ENCODE assay signal across 1 cellular context in genomic region chr14:93909429-93910128, GRCh38.
TF ChIP-seq lines count a peak whose summit lies in the region.

No MANE protein-coding gene starts in this region.

TF ChIP-seq in HepG2, 621 proteins besides CTCF, POLR2A, EP300 and RAD21 (continued from another document and continues in another):
- TF ChIP-seq, protein P1, sequence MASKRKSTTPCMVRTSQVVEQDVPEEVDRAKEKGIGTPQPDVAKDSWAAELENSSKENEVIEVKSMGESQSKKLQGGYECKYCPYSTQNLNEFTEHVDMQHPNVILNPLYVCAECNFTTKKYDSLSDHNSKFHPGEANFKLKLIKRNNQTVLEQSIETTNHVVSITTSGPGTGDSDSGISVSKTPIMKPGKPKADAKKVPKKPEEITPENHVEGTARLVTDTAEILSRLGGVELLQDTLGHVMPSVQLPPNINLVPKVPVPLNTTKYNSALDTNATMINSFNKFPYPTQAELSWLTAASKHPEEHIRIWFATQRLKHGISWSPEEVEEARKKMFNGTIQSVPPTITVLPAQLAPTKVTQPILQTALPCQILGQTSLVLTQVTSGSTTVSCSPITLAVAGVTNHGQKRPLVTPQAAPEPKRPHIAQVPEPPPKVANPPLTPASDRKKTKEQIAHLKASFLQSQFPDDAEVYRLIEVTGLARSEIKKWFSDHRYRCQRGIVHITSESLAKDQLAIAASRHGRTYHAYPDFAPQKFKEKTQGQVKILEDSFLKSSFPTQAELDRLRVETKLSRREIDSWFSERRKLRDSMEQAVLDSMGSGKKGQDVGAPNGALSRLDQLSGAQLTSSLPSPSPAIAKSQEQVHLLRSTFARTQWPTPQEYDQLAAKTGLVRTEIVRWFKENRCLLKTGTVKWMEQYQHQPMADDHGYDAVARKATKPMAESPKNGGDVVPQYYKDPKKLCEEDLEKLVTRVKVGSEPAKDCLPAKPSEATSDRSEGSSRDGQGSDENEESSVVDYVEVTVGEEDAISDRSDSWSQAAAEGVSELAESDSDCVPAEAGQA (IDR thresholded peaks at IDR 0.05; ENCODE audit: low read depth) = no peak
- TF ChIP-seq, protein P1 (CRISPR knock-in tag; IDR thresholded peaks at IDR 0.05; ENCODE audit: borderline replicate concordance) = no peak
- no peak for TF ChIP-seq FOXM1 (CRISPR knock-in tag; IDR thresholded peaks at IDR 0.05)
- TF ChIP-seq SUZ12 (IDR thresholded peaks at IDR 0.05; ENCODE audit: low read depth, low read length) = no peak
- no peak for TF ChIP-seq ZNF879 (CRISPR knock-in tag; IDR thresholded peaks at IDR 0.05)
- no peak for TF ChIP-seq GRHL1 (CRISPR knock-in tag; conservative IDR thresholded peaks at IDR 0.05)
- no peak for TF ChIP-seq ZNF747 (CRISPR knock-in tag; IDR thresholded peaks at IDR 0.05; ENCODE audit: borderline replicate concordance)
- TF ChIP-seq ZNF138 (CRISPR knock-in tag; IDR thresholded peaks at IDR 0.05; ENCODE audit: low read depth) = no peak
- TF ChIP-seq ZMYM3 (CRISPR knock-in tag; IDR thresholded peaks at IDR 0.05) = peak; percentile 56; the same call in 1 of the 2 replicates
- TF ChIP-seq STAT6 (CRISPR knock-in tag; IDR thresholded peaks at IDR 0.05; ENCODE audit: borderline replicate concordance) = 0 out of 2 replicates have a peak, but pooled peaks have one; percentile 63
- TF ChIP-seq, protein P2, sequence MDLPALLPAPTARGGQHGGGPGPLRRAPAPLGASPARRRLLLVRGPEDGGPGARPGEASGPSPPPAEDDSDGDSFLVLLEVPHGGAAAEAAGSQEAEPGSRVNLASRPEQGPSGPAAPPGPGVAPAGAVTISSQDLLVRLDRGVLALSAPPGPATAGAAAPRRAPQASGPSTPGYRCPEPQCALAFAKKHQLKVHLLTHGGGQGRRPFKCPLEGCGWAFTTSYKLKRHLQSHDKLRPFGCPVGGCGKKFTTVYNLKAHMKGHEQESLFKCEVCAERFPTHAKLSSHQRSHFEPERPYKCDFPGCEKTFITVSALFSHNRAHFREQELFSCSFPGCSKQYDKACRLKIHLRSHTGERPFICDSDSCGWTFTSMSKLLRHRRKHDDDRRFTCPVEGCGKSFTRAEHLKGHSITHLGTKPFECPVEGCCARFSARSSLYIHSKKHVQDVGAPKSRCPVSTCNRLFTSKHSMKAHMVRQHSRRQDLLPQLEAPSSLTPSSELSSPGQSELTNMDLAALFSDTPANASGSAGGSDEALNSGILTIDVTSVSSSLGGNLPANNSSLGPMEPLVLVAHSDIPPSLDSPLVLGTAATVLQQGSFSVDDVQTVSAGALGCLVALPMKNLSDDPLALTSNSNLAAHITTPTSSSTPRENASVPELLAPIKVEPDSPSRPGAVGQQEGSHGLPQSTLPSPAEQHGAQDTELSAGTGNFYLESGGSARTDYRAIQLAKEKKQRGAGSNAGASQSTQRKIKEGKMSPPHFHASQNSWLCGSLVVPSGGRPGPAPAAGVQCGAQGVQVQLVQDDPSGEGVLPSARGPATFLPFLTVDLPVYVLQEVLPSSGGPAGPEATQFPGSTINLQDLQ (CRISPR knock-in tag; IDR thresholded peaks at IDR 0.05) = no peak
- no peak for TF ChIP-seq KDM2A (CRISPR knock-in tag; IDR thresholded peaks at IDR 0.05; ENCODE audit: borderline replicate concordance, low read depth)
- TF ChIP-seq, protein P3, sequence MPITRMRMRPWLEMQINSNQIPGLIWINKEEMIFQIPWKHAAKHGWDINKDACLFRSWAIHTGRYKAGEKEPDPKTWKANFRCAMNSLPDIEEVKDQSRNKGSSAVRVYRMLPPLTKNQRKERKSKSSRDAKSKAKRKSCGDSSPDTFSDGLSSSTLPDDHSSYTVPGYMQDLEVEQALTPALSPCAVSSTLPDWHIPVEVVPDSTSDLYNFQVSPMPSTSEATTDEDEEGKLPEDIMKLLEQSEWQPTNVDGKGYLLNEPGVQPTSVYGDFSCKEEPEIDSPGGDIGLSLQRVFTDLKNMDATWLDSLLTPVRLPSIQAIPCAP (CRISPR knock-in tag; IDR thresholded peaks at IDR 0.05; ENCODE audit: low read depth) = no peak
- TF ChIP-seq NKX3-1 (CRISPR knock-in tag; IDR thresholded peaks at IDR 0.05) = no peak
- no peak for TF ChIP-seq HNRNPK (IDR thresholded peaks at IDR 0.05; ENCODE audit: low read depth, low read length, poor library complexity, severe bottlenecking)
- TF ChIP-seq ZNF317 (CRISPR knock-in tag; IDR thresholded peaks at IDR 0.05) = no peak
- TF ChIP-seq, protein P4, sequence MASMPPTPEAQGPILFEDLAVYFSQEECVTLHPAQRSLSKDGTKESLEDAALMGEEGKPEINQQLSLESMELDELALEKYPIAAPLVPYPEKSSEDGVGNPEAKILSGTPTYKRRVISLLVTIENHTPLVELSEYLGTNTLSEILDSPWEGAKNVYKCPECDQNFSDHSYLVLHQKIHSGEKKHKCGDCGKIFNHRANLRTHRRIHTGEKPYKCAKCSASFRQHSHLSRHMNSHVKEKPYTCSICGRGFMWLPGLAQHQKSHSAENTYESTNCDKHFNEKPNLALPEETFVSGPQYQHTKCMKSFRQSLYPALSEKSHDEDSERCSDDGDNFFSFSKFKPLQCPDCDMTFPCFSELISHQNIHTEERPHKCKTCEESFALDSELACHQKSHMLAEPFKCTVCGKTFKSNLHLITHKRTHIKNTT (CRISPR knock-in tag; IDR thresholded peaks at IDR 0.05) = no peak
- TF ChIP-seq ATAD3A (CRISPR knock-in tag; IDR thresholded peaks at IDR 0.05) = no peak
- TF ChIP-seq REXO4 (CRISPR knock-in tag; IDR thresholded peaks at IDR 0.05; ENCODE audit: borderline replicate concordance) = no peak
- no peak for TF ChIP-seq NFE2L1 (CRISPR knock-in tag; IDR thresholded peaks at IDR 0.05; ENCODE audit: borderline replicate concordance)
- no peak for TF ChIP-seq DMAP1 (CRISPR knock-in tag; IDR thresholded peaks at IDR 0.05)
- TF ChIP-seq SP1 (IDR thresholded peaks at IDR 0.05) = no peak
- no peak for TF ChIP-seq SP1 (CRISPR knock-in tag; IDR thresholded peaks at IDR 0.05)
- TF ChIP-seq RORA (CRISPR knock-in tag; IDR thresholded peaks at IDR 0.05) = no peak
- TF ChIP-seq ZNF224 (CRISPR knock-in tag; IDR thresholded peaks at IDR 0.05) = no peak
- no peak for TF ChIP-seq UBTF (CRISPR knock-in tag; IDR thresholded peaks at IDR 0.05)
- no peak for TF ChIP-seq CHCHD3 (CRISPR knock-in tag; IDR thresholded peaks at IDR 0.05)
- TF ChIP-seq MTA1 (CRISPR knock-in tag; IDR thresholded peaks at IDR 0.05; ENCODE audit: borderline replicate concordance) = no peak
- TF ChIP-seq ZNF143 (CRISPR knock-in tag; IDR thresholded peaks at IDR 0.05) = no peak
- TF ChIP-seq REL (CRISPR knock-in tag; conservative IDR thresholded peaks at IDR 0.05) = no peak
- TF ChIP-seq, protein P5, sequence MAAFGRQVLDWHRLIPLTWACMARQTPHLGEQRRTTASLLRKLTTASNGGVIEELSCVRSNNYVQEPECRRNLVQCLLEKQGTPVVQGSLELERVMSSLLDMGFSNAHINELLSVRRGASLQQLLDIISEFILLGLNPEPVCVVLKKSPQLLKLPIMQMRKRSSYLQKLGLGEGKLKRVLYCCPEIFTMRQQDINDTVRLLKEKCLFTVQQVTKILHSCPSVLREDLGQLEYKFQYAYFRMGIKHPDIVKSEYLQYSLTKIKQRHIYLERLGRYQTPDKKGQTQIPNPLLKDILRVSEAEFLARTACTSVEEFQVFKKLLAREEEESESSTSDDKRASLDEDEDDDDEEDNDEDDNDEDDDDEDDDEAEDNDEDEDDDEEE (CRISPR knock-in tag; IDR thresholded peaks at IDR 0.05) = no peak
- no peak for TF ChIP-seq TOPORS (CRISPR knock-in tag; IDR thresholded peaks at IDR 0.05)
- no peak for TF ChIP-seq ZNF24 (IDR thresholded peaks at IDR 0.05)
- TF ChIP-seq ZNF598 (CRISPR knock-in tag; IDR thresholded peaks at IDR 0.05; ENCODE audit: borderline replicate concordance) = no peak
- no peak for TF ChIP-seq MNT (IDR thresholded peaks at IDR 0.05)
- TF ChIP-seq HBP1 (CRISPR knock-in tag; IDR thresholded peaks at IDR 0.05; ENCODE audit: low read depth) = no peak
- TF ChIP-seq SPEN (CRISPR knock-in tag; IDR thresholded peaks at IDR 0.05; ENCODE audit: low read depth) = no peak
